ENCODE assay signal across 8 cellular contexts in genomic region chr4:48831532-48832015, GRCh38. TPM values are rescaled to one million over a fixed set of nuclear protein-coding genes. Genes with fewer than 3 reads are reported as not detected.
DNase-seq lines count a peak whose midpoint lies in the region; ATAC-seq and TF ChIP-seq lines count a peak whose summit lies in the region.

No MANE protein-coding gene starts in this region.

- H3K36me3 Mint-ChIP-seq in CD8-positive, alpha-beta memory T cell, result peaks cover 11 to 41% (median 13%) of the 10 kb centered on the region in 3 donors
- H3K36me3 Mint-ChIP-seq in HFFc6 (ENCODE audit: low read depth), result peaks cover 33% of the 10 kb centered on the region
- peaks cover 59% of the 10 kb centered on the region for H3K36me3 Mint-ChIP-seq in activated T-helper 17 cell treated with anti-CD3 and anti-CD28 coated beads, Interleukin-2, amount 50 U/mL, for 72 hours (ENCODE audit: low read depth)
- H3K36me3 Mint-ChIP-seq in stimulated activated naive B cell treated with anti-CD40 and anti-IgM and Interleukin-4, amounts not matched to agents 10 μg/mL and 1 μg/mL and 100 μg/mL, for 72 hours, result peaks cover 14 to 23% of the 10 kb centered on the region in 2 donors

- peak overlapping the region; percentile 95 to 100 (median 100) for H3K4me3 Mint-ChIP-seq in CD8-positive, alpha-beta memory T cell
- peak overlapping the region; percentile 96 for H3K4me3 Mint-ChIP-seq in HFFc6
- peak overlapping the region; percentile 100 for H3K4me3 Mint-ChIP-seq in activated T-helper 17 cell treated with anti-CD3 and anti-CD28 coated beads, Interleukin-2, amount 50 U/mL, for 72 hours
- peak overlapping the region; percentile 94 to 100 for H3K4me3 Mint-ChIP-seq in stimulated activated naive B cell treated with anti-CD40 and anti-IgM and Interleukin-4, amounts not matched to agents 10 μg/mL and 1 μg/mL and 100 μg/mL, for 72 hours

- H3K4me1 ChIP-seq in CD8-positive, alpha-beta memory T cell (ENCODE audit: insufficient read depth, low read length), result peaks cover 19% of the 10 kb centered on the region

- H3K27ac ChIP-seq in CD8-positive, alpha-beta memory T cell (ENCODE audit: low read depth, low read length), result peak overlapping the region; percentile 95

- no peaks in the 10 kb centered on the region for H3K27me3 ChIP-seq in CD8-positive, alpha-beta memory T cell (ENCODE audit: insufficient read depth, low read length, poor library complexity, severe bottlenecking)

- DNase-seq in CD8-positive, alpha-beta memory T cell, result no peak
- DNase-seq in HFFc6, result no peak
- DNase-seq in stimulated activated naive B cell treated with anti-CD40 and anti-IgM and Interleukin-4, amounts not matched to agents 10 μg/mL and 1 μg/mL and 100 μg/mL, for 72 hours, result no peak
- DNase-seq in ureter (ENCODE audit: low spot score), result no peak
- no peak for DNase-seq in D341Med (ENCODE audit: low spot score)

- ATAC-seq in activated T-helper 17 cell treated with anti-CD3 and anti-CD28 coated beads, Interleukin-2, amount 50 U/mL, for 72 hours (replicated peaks), result no peak
- ATAC-seq in stimulated activated naive B cell treated with anti-CD40 and anti-IgM and Interleukin-4, amounts not matched to agents 10 μg/mL and 1 μg/mL and 100 μg/mL, for 72 hours (replicated peaks), result peak in 1 of 2 donors; percentile 4
- ATAC-seq in HG02970 (IDR thresholded peaks at IDR 0.05; ENCODE audit: low FRiP score, unreplicated experiment), result no peak

- POLR2A ChIA-PET in CD8-positive, alpha-beta memory T cell (lab: Charles Lee), result interaction anchor here (1.3 kb wide), 1 partner anchor 51 kb away, joined by 8 read pairs; the partner anchor contains the start of gene FRYL

- TF ChIP-seq CTCF in HFFc6 (IDR thresholded peaks at IDR 0.05), result no peak

- H3K9me3 Mint-ChIP-seq in CD8-positive, alpha-beta memory T cell, result peaks cover 0 to 4% (median 0%) of the 10 kb centered on the region in 5 donors
- H3K9me3 Mint-ChIP-seq in HFFc6, result peaks cover 4% of the 10 kb centered on the region; the same call in 1 of the 2 replicates
- peaks cover 6% of the 10 kb centered on the region for H3K9me3 Mint-ChIP-seq in activated T-helper 17 cell treated with anti-CD3 and anti-CD28 coated beads, Interleukin-2, amount 50 U/mL, for 72 hours
- peaks cover 0 to 2% of the 10 kb centered on the region in 2 donors for H3K9me3 Mint-ChIP-seq in stimulated activated naive B cell treated with anti-CD40 and anti-IgM and Interleukin-4, amounts not matched to agents 10 μg/mL and 1 μg/mL and 100 μg/mL, for 72 hours

- H3K4me1 Mint-ChIP-seq in CD8-positive, alpha-beta memory T cell, result peaks cover 28 to 42% (median 37%) of the 10 kb centered on the region in 3 donors
- peaks cover 29% of the 10 kb centered on the region for H3K4me1 Mint-ChIP-seq in HFFc6 (ENCODE audit: low read depth)
- peaks cover 22% of the 10 kb centered on the region for H3K4me1 Mint-ChIP-seq in activated T-helper 17 cell treated with anti-CD3 and anti-CD28 coated beads, Interleukin-2, amount 50 U/mL, for 72 hours
- H3K4me1 Mint-ChIP-seq in stimulated activated naive B cell treated with anti-CD40 and anti-IgM and Interleukin-4, amounts not matched to agents 10 μg/mL and 1 μg/mL and 100 μg/mL, for 72 hours, result peaks cover 16 to 20% of the 10 kb centered on the region in 2 donors

- CTCF ChIA-PET in CD8-positive, alpha-beta memory T cell (lab: Charles Lee), result interaction anchor here (1.3 to 1.5 kb wide), 2 partner anchors 75 to 253 kb away, joined by 3 read pairs; partner anchors contain the start of gene OCIAD2

- H3K36me3 ChIP-seq in CD8-positive, alpha-beta memory T cell (ENCODE audit: insufficient read depth, low read length), result peaks cover 18% of the 10 kb centered on the region

- H3K9me3 ChIP-seq in CD8-positive, alpha-beta memory T cell (ENCODE audit: low read length), result no peaks in the 10 kb centered on the region
- H3K9me3 ChIP-seq in iPS-18c (ENCODE audit: control insufficient read depth, insufficient read depth, low read length), result no peaks in the 10 kb centered on the region

- peak overlapping the region; percentile 94 for H3K4me3 ChIP-seq in CD8-positive, alpha-beta memory T cell (ENCODE audit: low read length)
- peak overlapping the region; percentile 100 for H3K4me3 ChIP-seq in iPS-18c (ENCODE audit: insufficient read depth, low read depth, low read length)

- peaks cover 6 to 7% of the 10 kb centered on the region in 2 donors for H3K27me3 Mint-ChIP-seq in CD8-positive, alpha-beta memory T cell
- H3K27me3 Mint-ChIP-seq in HFFc6 (ENCODE audit: insufficient read depth), result peaks cover 9% of the 10 kb centered on the region
- peaks cover 3% of the 10 kb centered on the region for H3K27me3 Mint-ChIP-seq in activated T-helper 17 cell treated with anti-CD3 and anti-CD28 coated beads, Interleukin-2, amount 50 U/mL, for 72 hours
- H3K27me3 Mint-ChIP-seq in stimulated activated naive B cell treated with anti-CD40 and anti-IgM and Interleukin-4, amounts not matched to agents 10 μg/mL and 1 μg/mL and 100 μg/mL, for 72 hours, result peaks cover 0 to 3% of the 10 kb centered on the region in 2 donors

- H3K27ac Mint-ChIP-seq in CD8-positive, alpha-beta memory T cell, result peak overlapping the region; percentile 100
- peak overlapping the region; percentile 99 for H3K27ac Mint-ChIP-seq in HFFc6
- peak overlapping the region; percentile 100 for H3K27ac Mint-ChIP-seq in activated T-helper 17 cell treated with anti-CD3 and anti-CD28 coated beads, Interleukin-2, amount 50 U/mL, for 72 hours
- peak overlapping the region; percentile 100 for H3K27ac Mint-ChIP-seq in stimulated activated naive B cell treated with anti-CD40 and anti-IgM and Interleukin-4, amounts not matched to agents 10 μg/mL and 1 μg/mL and 100 μg/mL, for 72 hours

RNA-seq across cellular contexts. Expression of gene OCIAD1, which starts 0.7 kb away (rescaled TPM):
- 100 to 1,000 TPM; 114 to 115 TPM for total RNA-seq in CD8-positive, alpha-beta memory T cell
- 151 TPM for polyA plus RNA-seq in CD8-positive, alpha-beta memory T cell
- 100 to 1,000 TPM; 125 to 153 (median 136) TPM for total RNA-seq in HFFc6 (2021; fragmentation: NEBNext Ultra II Directional; extraction: Animal tissue kit (Norgen Biotek cat#: 25700))
- total RNA-seq in activated T-helper 17 cell treated with anti-CD3 and anti-CD28 coated beads, Interleukin-2, amount 50 U/mL, for 72 hours, result 100 to 1,000 TPM; 100 to 104 TPM
- 181 TPM for total RNA-seq in ureter

RNA-seq across cellular contexts. Expression of gene FRYL, which starts 51.5 kb away (rescaled TPM):
- total RNA-seq in CD8-positive, alpha-beta memory T cell, result 10 to 100 TPM; 69.3 to 70.3 TPM
- polyA plus RNA-seq in CD8-positive, alpha-beta memory T cell, result 34.9 TPM
- total RNA-seq in HFFc6 (2021; fragmentation: NEBNext Ultra II Directional; extraction: Animal tissue kit (Norgen Biotek cat#: 25700)), result 10 to 100 TPM; 29.0 to 32.8 (median 30.4) TPM
- total RNA-seq in activated T-helper 17 cell treated with anti-CD3 and anti-CD28 coated beads, Interleukin-2, amount 50 U/mL, for 72 hours, result 10 to 100 TPM; 75.0 to 83.1 TPM
- 123 TPM for total RNA-seq in ureter
